8 cellular contexts compared by ENCODE assay signal in genomic region chr5:34915856-34916192, GRCh38. TPM values are rescaled to one million over a fixed set of nuclear protein-coding genes. Genes with fewer than 3 reads are reported as not detected.
DNase-seq lines count a peak whose midpoint lies in the region; ATAC-seq and TF ChIP-seq lines count a peak whose summit lies in the region.

No MANE protein-coding gene starts in this region.

- H3K27me3 ChIP-seq in MG63 (no peaks in the 10 kb centered on the region), spleen (replicated peaks in 1 of 7) (no peaks in the 10 kb centered on the region)

- no peak for TF ChIP-seq POLR2A in spleen (IDR thresholded peaks at IDR 0.05)

- H3K9ac ChIP-seq in ES-I3 (ENCODE audit: low read depth, low read length) = peak overlapping the region; percentile 98

- WGBS in spleen, 5 donors = 0 to 1% (median 0%) methylated on average over 20 of the region's 20 CpGs

- H3K4me3 ChIP-seq in MG63 (peak overlapping the region; percentile 93), fibroblast of mammary gland (ENCODE audit: control insufficient read depth, low read depth, low read length) (peak overlapping the region; percentile 86), spleen (peak overlapping the region; percentile 79 to 98 (median 96))

- H3K36me3 ChIP-seq in ES-I3 (ENCODE audit: insufficient read depth, low read length) (peaks cover 23% of the 10 kb centered on the region), MG63 (peaks cover 51% of the 10 kb centered on the region), spleen (peaks cover 0 to 51% (median 31%) of the 10 kb centered on the region in 6 donors)

- intact Hi-C loops in spleen (cut with DNase I; ENCODE audit: low total_unique reads) = no loop called here

- peaks cover 7% of the 10 kb centered on the region; the same call in 1 of the 2 replicates for H3K4me1 ChIP-seq in ES-I3 (ENCODE audit: insufficient read depth, low read length)
- H3K4me1 ChIP-seq in spleen = peaks cover 24 to 56% (median 42%) of the 10 kb centered on the region in 6 donors

- peak overlapping the region; percentile 86 to 93 (median 90) for H3K27ac ChIP-seq in spleen

- peak; percentile 8 for ATAC-seq in GM21526 (IDR thresholded peaks at IDR 0.05; ENCODE audit: low FRiP score, unreplicated experiment)

- DNase-seq in MG63 = no peak
- no peak for DNase-seq in fibroblast of mammary gland (ENCODE audit: low read depth)
- no peak for DNase-seq in spleen
- DNase-seq in NCI-H1048 (lab: John Stamatoyannopoulos, UW) = no peak
- no peak for DNase-seq in NCI-H146 (lab: John Stamatoyannopoulos, UW)
- no peak for DNase-seq in kidney glomerular epithelial cell (lab: John Stamatoyannopoulos, UW)

- H3K9me3 ChIP-seq in ES-I3 (ENCODE audit: control insufficient read depth, insufficient read depth, low read length) (no peaks in the 10 kb centered on the region), MG63 (no peaks in the 10 kb centered on the region), spleen (no peaks in the 10 kb centered on the region)

- TF ChIP-seq CTCF in fibroblast of mammary gland (conservative IDR thresholded peaks at IDR 0.05; ENCODE audit: control insufficient read depth, insufficient read depth, low read depth, low read length) (no peak), spleen (IDR thresholded peaks at IDR 0.05 in 8 of 11, conservative IDR thresholded peaks at IDR 0.05 in 3 of 11) (no peak)

RNA-seq across cellular contexts. Expression of gene BRIX1, which starts 0.3 kb away (rescaled TPM):
- 80.9 and 83.9 TPM in 2 replicates for total RNA-seq in MG63 (2014; rRNA removed; shearing (Covaris generic); ENCODE audit: low replicate concordance)
- 10 to 100 TPM; 17.8 to 27.2 (median 22.0) TPM for total RNA-seq in spleen
- 10 to 100 TPM; 20.5 to 28.3 (median 27.8) TPM for polyA plus RNA-seq in spleen

RNA-seq across cellular contexts. Expression of gene RAD1, which starts 0.5 kb away (rescaled TPM):
- 30.9 and 36.2 TPM in 2 replicates for total RNA-seq in MG63 (2014; rRNA removed; shearing (Covaris generic); ENCODE audit: low replicate concordance)
- total RNA-seq in spleen = 10 to 100 TPM; 10.8 to 19.3 (median 15.2) TPM
- polyA plus RNA-seq in spleen = 10 to 100 TPM in 1 of 3 donors, 1 to 10 TPM in 2; 7.8 to 12.3 (median 9.4) TPM

RNA-seq across cellular contexts. Expression of gene DNAJC21, which starts 13.5 kb away (rescaled TPM):
- 17.5 and 26.9 TPM in 2 replicates for total RNA-seq in MG63 (2014; rRNA removed; shearing (Covaris generic); ENCODE audit: low replicate concordance)
- total RNA-seq in spleen = 10 to 100 TPM; 22.9 to 35.2 (median 30.1) TPM
- polyA plus RNA-seq in spleen = 10 to 100 TPM; 16.3 to 22.1 (median 21.8) TPM
